ENCODE assay signal across 1 cellular context in the genomic region with DNA sequence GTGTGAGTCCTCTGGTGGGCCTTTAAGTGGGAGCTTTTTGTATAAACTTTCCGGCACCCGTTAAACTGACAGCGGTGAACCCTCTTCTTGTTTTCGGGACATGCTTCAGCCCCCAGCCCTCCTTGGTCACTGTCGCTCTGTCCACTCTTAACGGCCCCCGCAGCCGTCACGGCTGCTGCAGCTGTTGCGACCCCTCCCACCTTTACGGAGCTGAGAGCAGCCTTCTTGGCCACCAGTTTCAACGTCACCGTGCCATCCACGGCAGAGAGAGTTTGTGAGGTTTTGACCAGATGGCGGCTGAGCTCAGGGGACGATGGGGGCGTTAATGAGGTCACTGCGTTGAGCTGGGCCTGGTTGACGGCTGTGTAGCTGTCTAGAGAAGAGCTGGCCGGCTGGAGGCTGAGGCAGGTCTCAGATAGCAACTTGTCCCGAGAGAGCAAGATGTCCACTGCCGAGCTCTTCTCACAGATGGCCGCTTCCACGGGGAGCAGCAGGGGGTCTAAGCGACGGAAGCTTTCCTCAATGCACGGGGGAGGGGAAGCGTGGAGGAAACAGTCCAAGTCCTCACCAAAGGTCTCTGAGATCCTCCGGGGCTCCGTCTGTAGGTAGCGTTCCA.
A peak's percentile ranks its signal among the peaks of the same experiment; 100 is the strongest.
TF ChIP-seq lines count a peak whose summit lies in the region.

No MANE protein-coding gene starts in this region.

TF ChIP-seq in H1, 55 proteins besides CTCF, POLR2A, EP300 and RAD21:
- TF ChIP-seq EZH2 (IDR thresholded peaks at IDR 0.05; ENCODE audit: low read depth, low read length, severe bottlenecking) = no peak
- TF ChIP-seq CEBPB (IDR thresholded peaks at IDR 0.05; ENCODE audit: low read depth, low read length) = no peak
- TF ChIP-seq E2F6 (IDR thresholded peaks at IDR 0.05) = peak; percentile 6; the same call in 1 of the 2 replicates
- no peak for TF ChIP-seq CHD7 (IDR thresholded peaks at IDR 0.05; ENCODE audit: insufficient replicate concordance, low read length)
